Comparison of ENCODE assay signal across 2 cellular contexts in the genomic region with DNA sequence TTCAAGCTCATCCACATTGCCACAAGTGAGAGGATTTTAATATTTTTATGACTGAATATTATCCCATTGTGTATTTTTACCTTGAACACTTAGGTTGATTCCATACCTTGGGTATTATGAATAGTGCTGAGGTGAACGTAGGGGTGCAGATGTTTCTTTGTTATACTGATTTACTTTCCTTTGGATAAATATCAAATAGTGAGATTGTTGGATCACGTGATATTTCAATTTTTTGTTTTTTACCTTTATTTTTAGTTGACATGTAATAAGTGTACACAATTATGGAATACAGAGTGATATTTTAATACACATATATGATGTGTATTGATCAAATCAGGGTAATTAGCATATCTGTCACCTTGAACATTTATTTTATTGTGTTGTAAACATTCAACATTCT.
TF ChIP-seq lines count a peak whose summit lies in the region.

No MANE protein-coding gene starts in this region.

TF ChIP-seq in HepG2, 621 proteins besides CTCF, POLR2A, EP300 and RAD21:
- TF ChIP-seq, protein P1, sequence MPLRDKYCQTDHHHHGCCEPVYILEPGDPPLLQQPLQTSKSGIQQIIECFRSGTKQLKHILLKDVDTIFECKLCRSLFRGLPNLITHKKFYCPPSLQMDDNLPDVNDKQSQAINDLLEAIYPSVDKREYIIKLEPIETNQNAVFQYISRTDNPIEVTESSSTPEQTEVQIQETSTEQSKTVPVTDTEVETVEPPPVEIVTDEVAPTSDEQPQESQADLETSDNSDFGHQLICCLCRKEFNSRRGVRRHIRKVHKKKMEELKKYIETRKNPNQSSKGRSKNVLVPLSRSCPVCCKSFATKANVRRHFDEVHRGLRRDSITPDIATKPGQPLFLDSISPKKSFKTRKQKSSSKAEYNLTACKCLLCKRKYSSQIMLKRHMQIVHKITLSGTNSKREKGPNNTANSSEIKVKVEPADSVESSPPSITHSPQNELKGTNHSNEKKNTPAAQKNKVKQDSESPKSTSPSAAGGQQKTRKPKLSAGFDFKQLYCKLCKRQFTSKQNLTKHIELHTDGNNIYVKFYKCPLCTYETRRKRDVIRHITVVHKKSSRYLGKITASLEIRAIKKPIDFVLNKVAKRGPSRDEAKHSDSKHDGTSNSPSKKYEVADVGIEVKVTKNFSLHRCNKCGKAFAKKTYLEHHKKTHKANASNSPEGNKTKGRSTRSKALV (CRISPR knock-in tag; IDR thresholded peaks at IDR 0.05): no peak
- peak; percentile 83 for TF ChIP-seq RAD51 (IDR thresholded peaks at IDR 0.05; ENCODE audit: borderline replicate concordance)
- TF ChIP-seq SIN3A (IDR thresholded peaks at IDR 0.05; ENCODE audit: borderline replicate concordance, low read depth, low read length): no peak

TF ChIP-seq in GM12878, 131 proteins besides CTCF, POLR2A, EP300 and RAD21:
- TF ChIP-seq RAD51 (IDR thresholded peaks at IDR 0.05): peak; percentile 39; the same call in 1 of the 2 replicates
- TF ChIP-seq, protein P2, sequence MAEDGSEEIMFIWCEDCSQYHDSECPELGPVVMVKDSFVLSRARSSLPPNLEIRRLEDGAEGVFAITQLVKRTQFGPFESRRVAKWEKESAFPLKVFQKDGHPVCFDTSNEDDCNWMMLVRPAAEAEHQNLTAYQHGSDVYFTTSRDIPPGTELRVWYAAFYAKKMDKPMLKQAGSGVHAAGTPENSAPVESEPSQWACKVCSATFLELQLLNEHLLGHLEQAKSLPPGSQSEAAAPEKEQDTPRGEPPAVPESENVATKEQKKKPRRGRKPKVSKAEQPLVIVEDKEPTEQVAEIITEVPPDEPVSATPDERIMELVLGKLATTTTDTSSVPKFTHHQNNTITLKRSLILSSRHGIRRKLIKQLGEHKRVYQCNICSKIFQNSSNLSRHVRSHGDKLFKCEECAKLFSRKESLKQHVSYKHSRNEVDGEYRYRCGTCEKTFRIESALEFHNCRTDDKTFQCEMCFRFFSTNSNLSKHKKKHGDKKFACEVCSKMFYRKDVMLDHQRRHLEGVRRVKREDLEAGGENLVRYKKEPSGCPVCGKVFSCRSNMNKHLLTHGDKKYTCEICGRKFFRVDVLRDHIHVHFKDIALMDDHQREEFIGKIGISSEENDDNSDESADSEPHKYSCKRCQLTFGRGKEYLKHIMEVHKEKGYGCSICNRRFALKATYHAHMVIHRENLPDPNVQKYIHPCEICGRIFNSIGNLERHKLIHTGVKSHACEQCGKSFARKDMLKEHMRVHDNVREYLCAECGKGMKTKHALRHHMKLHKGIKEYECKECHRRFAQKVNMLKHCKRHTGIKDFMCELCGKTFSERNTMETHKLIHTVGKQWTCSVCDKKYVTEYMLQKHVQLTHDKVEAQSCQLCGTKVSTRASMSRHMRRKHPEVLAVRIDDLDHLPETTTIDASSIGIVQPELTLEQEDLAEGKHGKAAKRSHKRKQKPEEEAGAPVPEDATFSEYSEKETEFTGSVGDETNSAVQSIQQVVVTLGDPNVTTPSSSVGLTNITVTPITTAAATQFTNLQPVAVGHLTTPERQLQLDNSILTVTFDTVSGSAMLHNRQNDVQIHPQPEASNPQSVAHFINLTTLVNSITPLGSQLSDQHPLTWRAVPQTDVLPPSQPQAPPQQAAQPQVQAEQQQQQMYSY (CRISPR knock-in tag; IDR thresholded peaks at IDR 0.05): no peak
- no peak for TF ChIP-seq HDAC6 (IDR thresholded peaks at IDR 0.05; ENCODE audit: unreplicated experiment)
TF ChIP-seq in GM12878: peak in this region for 1.
